19 cellular contexts compared by ENCODE assay signal in the genomic region with DNA sequence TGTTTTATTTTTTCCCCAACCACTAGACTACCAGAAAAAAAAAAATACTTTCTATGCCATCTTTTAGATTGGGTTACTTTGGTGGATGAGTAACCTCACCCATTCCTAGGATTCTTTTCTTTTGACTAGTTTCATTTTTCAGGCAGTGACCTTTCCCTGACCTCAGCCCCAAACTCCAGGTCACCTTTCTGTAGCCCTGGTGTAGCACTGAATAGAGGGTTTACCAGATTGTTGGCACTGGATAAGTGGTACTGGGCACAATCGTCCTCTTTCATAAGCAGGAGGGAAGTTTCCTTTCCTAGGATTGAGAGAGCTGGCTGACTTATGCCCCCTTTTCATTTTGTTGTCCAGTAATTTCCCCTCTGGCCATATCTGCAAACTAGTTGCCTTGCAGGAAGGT.
A peak's percentile ranks its signal among the peaks of the same experiment; 100 is the strongest.
DNase-seq lines count a peak whose midpoint lies in the region; ATAC-seq, FAIRE-seq and TF ChIP-seq lines count a peak whose summit lies in the region.
"Had no signal": no experiment of that assay in that cellular context is flagged by ENCODE, and none has a peak within 500 bp of the region (broad histone marks: within the 10 kb centered on the region; RNA-seq: fewer than 3 reads in every experiment).

No MANE protein-coding gene starts in this region.

- no peak for TF ChIP-seq CTCF in RWPE2 (IDR thresholded peaks at IDR 0.05; ENCODE audit: poor library complexity, severe bottlenecking)
- TF ChIP-seq CTCF in fibroblast of the aortic adventitia (IDR thresholded peaks at IDR 0.05; ENCODE audit: insufficient read depth, low read length), result no peak
- TF ChIP-seq CTCF in left ventricle myocardium inferior (IDR thresholded peaks at IDR 0.05; ENCODE audit: borderline replicate concordance), result no peak
- TF ChIP-seq CTCF in stomach (IDR thresholded peaks at IDR 0.05), result no peak

- peak; percentile 79 for ATAC-seq in RWPE2 (ENCODE audit: low read depth)
- ATAC-seq: activated CD8-positive, alpha-beta memory T cell treated with anti-CD3 and anti-CD28 coated beads, Interleukin-2, amount 10 ng/mL, durations not matched to agents 7 days and 5 days; left cardiac atrium; mucosa of descending colon had no signal

- H3K4me3 ChIP-seq in RWPE2 (ENCODE audit: severe bottlenecking) (no peak overlapping the region), fibroblast of the aortic adventitia (ENCODE audit: low read depth, low read length) (no peak overlapping the region), left ventricle myocardium inferior (no peak overlapping the region), stomach (no peak overlapping the region)
- H3K4me3 ChIP-seq: esophagus squamous epithelium, hepatocyte, mucosa of descending colon, skin epidermis had no signal

- H3K27me3 ChIP-seq in RWPE2 (ENCODE audit: insufficient read depth, poor library complexity, severe bottlenecking), result peaks cover 9% of the 10 kb centered on the region
- H3K27me3 ChIP-seq in left ventricle myocardium inferior (ENCODE audit: low read depth), result no peaks in the 10 kb centered on the region
- H3K27me3 ChIP-seq in stomach, result no peaks in the 10 kb centered on the region
- H3K27me3 ChIP-seq: esophagus squamous epithelium, hepatocyte had no signal

- H3K27ac ChIP-seq in RWPE2 (ENCODE audit: poor library complexity, severe bottlenecking) (no peak overlapping the region), left ventricle myocardium inferior (replicated peaks) (no peak overlapping the region), stomach (no peak overlapping the region)
- H3K27ac ChIP-seq: esophagus squamous epithelium, hepatocyte, skin epidermis had no signal

- peaks cover 8% of the 10 kb centered on the region for H3K4me1 ChIP-seq in RWPE2 (ENCODE audit: insufficient read depth, poor library complexity, severe bottlenecking)
- no peaks in the 10 kb centered on the region for H3K4me1 ChIP-seq in left ventricle myocardium inferior
- H3K4me1 ChIP-seq in stomach, result no peaks in the 10 kb centered on the region
- H3K4me1 ChIP-seq: Caco-2, esophagus squamous epithelium had no signal

- TF ChIP-seq POLR2A in H54 (IDR thresholded peaks at IDR 0.05; ENCODE audit: low read depth, low read length) (no peak), stomach (IDR thresholded peaks at IDR 0.05) (no peak)

- peak; percentile 80 for DNase-seq in ACHN
- peak; percentile 15 for DNase-seq in H54 (ENCODE audit: insufficient read length, low spot score)
- DNase-seq in RWPE2 (ENCODE audit: low spot score), result no peak
- DNase-seq in fibroblast of the aortic adventitia (ENCODE audit: low read depth), result peak; percentile 0
- DNase-seq in left ventricle myocardium inferior, result no peak
- DNase-seq in stomach, result no peak
- no peak for DNase-seq in retina
- no peak for DNase-seq in occipital lobe (lab: John Stamatoyannopoulos, UW)
- DNase-seq: activated CD8-positive, alpha-beta memory T cell treated with anti-CD3 and anti-CD28 coated beads, Interleukin-2, amount 10 ng/mL, durations not matched to agents 7 days and 5 days; activated gamma-delta T cell treated with Interleukin-2 at 50 U/mL for 16 hours; Caco-2; esophagus squamous epithelium; left cardiac atrium; mucosa of descending colon; NCI-H1694; NCI-H510A had no signal

- intact Hi-C loops in left ventricle myocardium inferior (cut with micrococcal nuclease) (no loop called here), stomach (cut with DNase I; ENCODE audit: low total_unique reads) (no loop called here)

- 38 to 70% (median 41%) methylated on average over 1 of the region's 1 CpG for WGBS in stomach, 5 donors

- in situ Hi-C loops in ACHN (cut with HindIII; ENCODE audit: low pct_ligation_motif_present, low pct_unique_long_range_greater_than_20kb, low sequenced_read_pairs), result no loop called here

- TF ChIP-seq EP300 in stomach (IDR thresholded peaks at IDR 0.05), result no peak

- H3K36me3 ChIP-seq in RWPE2 (ENCODE audit: low read depth), result no peaks in the 10 kb centered on the region
- no peaks in the 10 kb centered on the region for H3K36me3 ChIP-seq in left ventricle myocardium inferior
- no peaks in the 10 kb centered on the region for H3K36me3 ChIP-seq in stomach
- H3K36me3 ChIP-seq: esophagus squamous epithelium had no signal

- FAIRE-seq in H54 (lab: Jason Lieb, UNC), result peak; percentile 84
- FAIRE-seq: GM18507 had no signal

- H3K9me3 ChIP-seq in RWPE2 (ENCODE audit: severe bottlenecking) (no peaks in the 10 kb centered on the region), left ventricle myocardium inferior (replicated peaks) (peaks cover 15% of the 10 kb centered on the region), stomach (peaks cover 0 to 7% (median 4%) of the 10 kb centered on the region in 4 donors)
- H3K9me3 ChIP-seq: Caco-2, esophagus squamous epithelium, mucosa of descending colon had no signal

Comparison
In these comparisons a context has a peak if more than half of its experiments do, and no peak if none do; other contexts are left out.
1. DNase-seq: peak in ACHN (single experiment), H54 (single experiment) and fibroblast of the aortic adventitia (single experiment); none in RWPE2 (single experiment), left ventricle myocardium inferior (single experiment), stomach (single experiment), retina (single experiment) and occipital lobe (single experiment).